In the genomic region with DNA sequence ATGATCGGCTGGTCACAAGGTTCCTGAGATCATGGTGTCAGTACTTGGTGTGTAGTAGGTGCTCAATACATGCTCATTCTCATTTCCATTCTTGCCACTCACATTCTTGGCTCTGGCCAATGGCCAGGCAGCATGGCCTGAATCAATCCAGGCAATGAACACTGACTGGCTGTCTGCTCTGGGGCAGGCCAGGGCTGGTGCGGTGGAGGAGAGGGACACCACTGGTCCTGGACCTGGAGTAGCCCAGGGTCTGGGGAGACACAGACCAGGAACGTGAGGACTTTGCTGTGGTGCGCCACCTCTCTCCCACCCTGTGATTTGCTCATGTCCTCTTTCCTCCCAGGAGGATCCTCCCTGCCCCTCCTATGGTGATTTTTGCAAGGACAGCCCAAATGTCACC, we compare ENCODE assay signal across 27 cellular contexts.
"Had no signal": no experiment of that assay in that cellular context is flagged by ENCODE, and none has a peak within 500 bp of the region (broad histone marks: within the 10 kb centered on the region; RNA-seq: fewer than 3 reads in every experiment).

No MANE protein-coding gene starts in this region.

- H3K27ac ChIP-seq: brain microvascular endothelial cell, epithelial cell of prostate, esophagus squamous epithelium, gastroesophageal sphincter had no signal

- H3K4me3 ChIP-seq: esophagus squamous epithelium, gastroesophageal sphincter had no signal

- DNase-seq: activated CD4-positive, alpha-beta memory T cell treated with anti-CD3 and anti-CD28 coated beads, Interleukin-2, amount 10 ng/mL, durations not matched to agents 7 days and 5 days; activated CD4-positive, alpha-beta T cell treated with anti-CD3 and anti-CD28 coated beads for 36 hours; activated CD4-positive, alpha-beta T cell treated with anti-CD3 and anti-CD28 coated beads, Interleukin-2, amount 10 ng/mL, durations not matched to agents 24 days and 14 days; activated CD4-positive, alpha-beta T cell treated with anti-CD3 and anti-CD28 coated beads, Interleukin-2, amount 50 U/mL, for 4 hours; activated CD4-positive, CD25-positive, alpha-beta regulatory T cell; activated CD4-positive, CD25-positive, alpha-beta regulatory T cell treated with anti-CD3 and anti-CD28 coated beads, Interleukin-2, amount 50 U/mL, for 72 hours; activated CD8-positive, alpha-beta memory T cell treated with anti-CD3 and anti-CD28 coated beads, Interleukin-2, amount 50 U/mL, for 48 hours; activated gamma-delta T cell; activated naive CD4-positive, alpha-beta T cell; activated naive CD4-positive, alpha-beta T cell treated with anti-CD3 and anti-CD28 coated beads, Interleukin-2, amount 10 ng/mL, durations not matched to agents 7 days and 5 days; activated naive CD8-positive, alpha-beta T cell treated with anti-CD3 and anti-CD28 coated beads, Interleukin-2, amount 10 ng/mL, durations not matched to agents 7 days and 5 days; activated T-cell treated with anti-CD3 and anti-CD28 coated beads for 4 hours; activated T-cell treated with anti-CD3 and anti-CD28 coated beads, Interleukin-2, amount 50 U/mL, for 24 hours; activated T-cell treated with anti-CD3 and anti-CD28 coated beads, Interleukin-2, amount 50 U/mL, for 72 hours; anterior cingulate cortex; brain microvascular endothelial cell; central memory CD4-positive, alpha-beta T cell; cerebellar nuclear complex; cortex of kidney; dermis blood vessel endothelial cell; effector CD8-positive, alpha-beta T cell; esophagus squamous epithelium; foreskin melanocyte; T-helper 2 cell had no signal

- H3K36me3 ChIP-seq: brain microvascular endothelial cell, esophagus squamous epithelium had no signal

- ATAC-seq: activated CD4-positive, alpha-beta T cell treated with anti-CD3 and anti-CD28 coated beads for 36 hours; activated naive CD4-positive, alpha-beta T cell treated with anti-CD3 and anti-CD28 coated beads, Interleukin-2, amount 50 U/mL, for 72 hours; activated T-cell treated with anti-CD3 and anti-CD28 coated beads, Interleukin-2, amount 50 U/mL, for 72 hours; gastroesophageal sphincter had no signal

- H3K4me1 ChIP-seq: esophagus squamous epithelium had no signal

- H3K27me3 ChIP-seq: gastroesophageal sphincter had no signal
